Comparison of ENCODE assay signal across 16 cellular contexts in genomic region chr9:136365775-136366223, GRCh38. TPM values are rescaled to one million over a fixed set of nuclear protein-coding genes. Genes with fewer than 3 reads are reported as not detected.
DNase-seq lines count a peak whose midpoint lies in the region; ATAC-seq and TF ChIP-seq lines count a peak whose summit lies in the region.
"Had no signal": no experiment of that assay in that cellular context is flagged by ENCODE, and none has a peak within 500 bp of the region (broad histone marks: within the 10 kb centered on the region; RNA-seq: fewer than 3 reads in every experiment).

No MANE protein-coding gene starts in this region.

- H2AK5ac ChIP-seq in IMR-90 (ENCODE audit: low read depth, low read length): no peak overlapping the region

- H3K4me1 ChIP-seq in IMR-90 (ENCODE audit: control insufficient read depth, insufficient read depth, low read length): peaks cover 24% of the 10 kb centered on the region

- no peak for TF ChIP-seq RAD21 in IMR-90 (IDR thresholded peaks at IDR 0.05; ENCODE audit: low read length)

- no peak overlapping the region for H4K5ac ChIP-seq in IMR-90 (ENCODE audit: low read depth, low read length)

- H3K4ac ChIP-seq in IMR-90 (ENCODE audit: low read depth, low read length): no peak overlapping the region

- POLR2A ChIA-PET in IMR-90 (lab: Charles Lee; ENCODE audit: unreplicated experiment): no interaction called here

- CTCF ChIA-PET in IMR-90 (lab: Yijun Ruan, JAX): no interaction called here

- no peak overlapping the region for H3K4me2 ChIP-seq in IMR-90 (ENCODE audit: low read depth, low read length)

- in situ Hi-C loops in IMR-90 (cut with MboI; ENCODE audit: low sequenced_read_pairs): no loop called here

- H3K9me3 ChIP-seq in IMR-90 (ENCODE audit: control insufficient read depth, insufficient read depth, low read length): no peaks in the 10 kb centered on the region
- H3K9me3 ChIP-seq: thyroid gland had no signal

- H2BK120ac ChIP-seq in IMR-90 (ENCODE audit: low read depth, low read length): no peak overlapping the region

- no peak overlapping the region for H3K27ac ChIP-seq in IMR-90 (ENCODE audit: insufficient read depth, low read length)
- H3K27ac ChIP-seq in substantia nigra (ENCODE audit: low read depth, low read length, poor library complexity, severe bottlenecking): peak overlapping the region; percentile 17
- H3K27ac ChIP-seq: thyroid gland had no signal

- H2BK20ac ChIP-seq in IMR-90 (ENCODE audit: low read depth, low read length): no peak overlapping the region

- no peaks in the 10 kb centered on the region for H3K27me3 ChIP-seq in IMR-90 (ENCODE audit: control insufficient read depth, insufficient read depth, low read length)
- H3K27me3 ChIP-seq: thyroid gland had no signal

- H3K14ac ChIP-seq in IMR-90 (replicated peaks; ENCODE audit: low read depth, low read length): no peak overlapping the region

- TF ChIP-seq CTCF in IMR-90 (conservative IDR thresholded peaks at IDR 0.05; ENCODE audit: low read depth, low read length) (no peak), chondrocyte (IDR thresholded peaks at IDR 0.05) (no peak)

- H4K91ac ChIP-seq in IMR-90 (ENCODE audit: insufficient read depth, low read depth, low read length): no peak overlapping the region

- dilution Hi-C loops in IMR-90 (cut with HindIII; ENCODE audit: low sequenced_read_pairs, unreplicated experiment): no loop called here

- DNase-seq in IMR-90 (no peak), NOMO-1 treated with DMSO at 0.1 percent for 48 hours (lab: John Stamatoyannopoulos, UW; ENCODE audit: unreplicated experiment) (peak; percentile 82), chondrocyte (ENCODE audit: low spot score) (no peak), substantia nigra (lab: John Stamatoyannopoulos, UW) (peak in 6 of 49 donors; percentile 2 to 41 (median 24)), NCI-H1105 treated with DMSO at 0.1 percent for 48 hours (lab: John Stamatoyannopoulos, UW) (no peak)
- DNase-seq: activated CD8-positive, alpha-beta memory T cell treated with anti-CD3 and anti-CD28 coated beads for 24 hours; NCI-H187 treated with DMSO at 0.1 percent for 48 hours; NCI-H446; T-helper 1 cell; thyroid gland had no signal

- H3K4me3 Mint-ChIP-seq in chondrocyte (ENCODE audit: unreplicated experiment): no peak overlapping the region
- H3K4me3 Mint-ChIP-seq: activated naive CD8-positive, alpha-beta T cell; stimulated activated memory B cell treated with anti-CD40 and anti-IgM and Interleukin-4, amounts not matched to agents 10 μg/mL and 1 μg/mL and 100 μg/mL, for 72 hours had no signal

- intact Hi-C loops in IMR-90 (cut with micrococcal nuclease): no loop called here

- H3K23ac ChIP-seq in IMR-90 (ENCODE audit: low read depth, low read length): no peak overlapping the region

- no peaks in the 10 kb centered on the region for H3K36me3 ChIP-seq in IMR-90 (ENCODE audit: control insufficient read depth, insufficient read depth, low read length)
- H3K36me3 ChIP-seq: thyroid gland had no signal

- H3K36me3 Mint-ChIP-seq in chondrocyte (ENCODE audit: low read depth): no peaks in the 10 kb centered on the region
- H3K36me3 Mint-ChIP-seq: activated naive CD8-positive, alpha-beta T cell had no signal

- H2AFZ ChIP-seq in IMR-90 (replicated peaks; ENCODE audit: low read length, poor library complexity): no peak overlapping the region

- H3K9me1 ChIP-seq in IMR-90 (ENCODE audit: insufficient read depth, low read length): peaks cover 3% of the 10 kb centered on the region; the same call in 1 of the 2 replicates

- peaks cover 8% of the 10 kb centered on the region for H3K4me1 Mint-ChIP-seq in chondrocyte (ENCODE audit: low read depth)

- peak overlapping the region; percentile 9 for H2AK9ac ChIP-seq in IMR-90 (replicated peaks; ENCODE audit: low read depth, low read length, poor library complexity)

- H3K9ac ChIP-seq in IMR-90 (ENCODE audit: low read depth, low read length): no peak overlapping the region

- BruUV-seq in IMR-90 (replicated peaks; lab: Mats Ljungman, UMichigan): no TSS peak

- ATAC-seq in IMR-90 (ENCODE audit: low read depth) (no peak), GM19023 (IDR thresholded peaks at IDR 0.05; ENCODE audit: unreplicated experiment) (no peak), GM18858 (IDR thresholded peaks at IDR 0.05; ENCODE audit: unreplicated experiment) (no peak)
- ATAC-seq: left colon; right cardiac atrium; stimulated activated memory B cell treated with anti-CD40 and anti-IgM and Interleukin-4, amounts not matched to agents 10 μg/mL and 1 μg/mL and 100 μg/mL, for 72 hours had no signal

- peak overlapping the region; percentile 17 for H3K27ac Mint-ChIP-seq in chondrocyte (ENCODE audit: unreplicated experiment)
- H3K27ac Mint-ChIP-seq: activated naive CD8-positive, alpha-beta T cell; stimulated activated memory B cell treated with anti-CD40 and anti-IgM and Interleukin-4, amounts not matched to agents 10 μg/mL and 1 μg/mL and 100 μg/mL, for 72 hours had no signal

- H4K8ac ChIP-seq in IMR-90 (ENCODE audit: low read depth in 2 of 2, low read length in 2 of 2): no peak overlapping the region

- no peaks in the 10 kb centered on the region for H4K20me1 ChIP-seq in IMR-90 (ENCODE audit: insufficient read depth, low read length)

- H3K79me1 ChIP-seq in IMR-90 (ENCODE audit: low read depth in 1 of 2, low read length in 2 of 2): peaks cover 3 to 22% of the 10 kb centered on the region in 2 experiments; a peak in 3 of 4 replicates

- no peak overlapping the region for H2BK15ac ChIP-seq in IMR-90 (ENCODE audit: low read depth, low read length)

- no peaks in the 10 kb centered on the region for H3K9me3 Mint-ChIP-seq in chondrocyte (ENCODE audit: low read depth)
- H3K9me3 Mint-ChIP-seq: stimulated activated memory B cell treated with anti-CD40 and anti-IgM and Interleukin-4, amounts not matched to agents 10 μg/mL and 1 μg/mL and 100 μg/mL, for 72 hours had no signal

- H2BK5ac ChIP-seq in IMR-90 (ENCODE audit: low read depth, low read length, poor library complexity, severe bottlenecking): no peak overlapping the region

- WGBS in IMR-90 (ENCODE audit: extremely low coverage in 2 of 2, insufficient read length in 1 of 2), 2 experiments: 86% methylated on average over 9 of the region's 9 CpGs; no CpG with 5 or more reads in 1 of the 2 experiments

- no peak for TF ChIP-seq POLR2A in IMR-90 (IDR thresholded peaks at IDR 0.05; ENCODE audit: low read depth, low read length)

- no peak overlapping the region for H3K18ac ChIP-seq in IMR-90 (ENCODE audit: low read depth, low read length)

- no peaks in the 10 kb centered on the region for H3K27me3 Mint-ChIP-seq in chondrocyte (ENCODE audit: low read depth)
- H3K27me3 Mint-ChIP-seq: activated naive CD8-positive, alpha-beta T cell; stimulated activated memory B cell treated with anti-CD40 and anti-IgM and Interleukin-4, amounts not matched to agents 10 μg/mL and 1 μg/mL and 100 μg/mL, for 72 hours had no signal

- H3K4me3 ChIP-seq in IMR-90 (ENCODE audit: insufficient read depth, low read depth, low read length): no peak overlapping the region
- H3K4me3 ChIP-seq: thyroid gland had no signal

- H3K56ac ChIP-seq in IMR-90 (ENCODE audit: extremely low read depth, insufficient read depth, low read length): no peak overlapping the region

TF ChIP-seq in IMR-90, 13 proteins besides CTCF, POLR2A, EP300 and RAD21 (continues in another document):
- TF ChIP-seq NFE2L2 (IDR thresholded peaks at IDR 0.05; ENCODE audit: low read depth, low read length): no peak
- TF ChIP-seq BHLHE40 (IDR thresholded peaks at IDR 0.05; ENCODE audit: low read depth, low read length): no peak
- no peak for TF ChIP-seq CEBPB (IDR thresholded peaks at IDR 0.05; ENCODE audit: low read depth, low read length)
- TF ChIP-seq CHD1 (IDR thresholded peaks at IDR 0.05; ENCODE audit: low read depth, low read length): no peak
- TF ChIP-seq RCOR1 (IDR thresholded peaks at IDR 0.05; ENCODE audit: insufficient replicate concordance, low read length): no peak
- TF ChIP-seq MXI1 (IDR thresholded peaks at IDR 0.05; ENCODE audit: borderline replicate concordance, low read depth, low read length): no peak
- no peak for TF ChIP-seq SMC3 (IDR thresholded peaks at IDR 0.05; ENCODE audit: low read depth, low read length)
- TF ChIP-seq RFX5 (IDR thresholded peaks at IDR 0.05; ENCODE audit: low read depth, low read length): no peak

RNA-seq across cellular contexts. Expression of gene DNLZ, which starts 2.3 kb away (rescaled TPM):
- total RNA-seq in IMR-90 (2012; rRNA removed) (2.0 and 6.1 TPM in 2 replicates), chondrocyte (16.4 to 19.9 TPM (median 17.7 TPM) in 3 replicates)
- polyA plus RNA-seq in IMR-90 (2012; rRNA removed): 11.4 and 20.3 TPM in 2 replicates
- polyA plus RNA-seq in IMR-90 (2012; cell fraction: cytosol; rRNA removed): 19.7 and 40.1 TPM in 2 replicates
- 8.7 and 31.6 TPM in 2 replicates for polyA plus RNA-seq in IMR-90 (2012; cell fraction: nucleus; rRNA removed; ENCODE audit: low replicate concordance)

RNA-seq across cellular contexts. Expression of gene CARD9, which starts 7.7 kb away (rescaled TPM):
- total RNA-seq in IMR-90 (2012; rRNA removed): 0.36 and 1.1 TPM in 2 replicates
- polyA plus RNA-seq in IMR-90 (2012; rRNA removed): 1.5 and 1.9 TPM in 2 replicates
- polyA plus RNA-seq in IMR-90 (2012; cell fraction: cytosol; rRNA removed): 0.47 and 1.0 TPM in 2 replicates
- polyA plus RNA-seq in IMR-90 (2012; cell fraction: nucleus; rRNA removed; ENCODE audit: low replicate concordance): 9.8 and 17.9 TPM in 2 replicates
- total RNA-seq in chondrocyte: 0.22 to 2.4 TPM (median 1.9 TPM) in 3 replicates

RNA-seq across cellular contexts. Expression of gene SNAPC4, which starts 34.2 kb away (rescaled TPM):
- total RNA-seq in IMR-90 (2012; rRNA removed): 2.5 and 3.1 TPM in 2 replicates
- polyA plus RNA-seq in IMR-90 (2012; rRNA removed): 6.5 and 7.6 TPM in 2 replicates
- 3.2 and 3.7 TPM in 2 replicates for polyA plus RNA-seq in IMR-90 (2012; cell fraction: cytosol; rRNA removed)
- 42.0 and 62.6 TPM in 2 replicates for polyA plus RNA-seq in IMR-90 (2012; cell fraction: nucleus; rRNA removed; ENCODE audit: low replicate concordance)
- 7.6 to 8.4 TPM (median 7.9 TPM) in 3 replicates for total RNA-seq in chondrocyte

RNA-seq across cellular contexts. Expression of gene GPSM1, which starts 38.5 kb away (rescaled TPM):
- total RNA-seq in IMR-90 (2012; rRNA removed): 28.7 and 29.7 TPM in 2 replicates
- 71.2 and 91.4 TPM in 2 replicates for polyA plus RNA-seq in IMR-90 (2012; rRNA removed)
- polyA plus RNA-seq in IMR-90 (2012; cell fraction: cytosol; rRNA removed): 45.5 and 87.8 TPM in 2 replicates
- polyA plus RNA-seq in IMR-90 (2012; cell fraction: nucleus; rRNA removed; ENCODE audit: low replicate concordance): 297 and 693 TPM in 2 replicates
- total RNA-seq in chondrocyte: 25.3 to 43.5 TPM (median 40.0 TPM) in 3 replicates

RNA-seq across cellular contexts. Expression of gene ENTR1, which starts 44.6 kb away (rescaled TPM):
- 14.5 and 17.2 TPM in 2 replicates for total RNA-seq in IMR-90 (2012; rRNA removed)
- polyA plus RNA-seq in IMR-90 (2012; rRNA removed): 34.9 and 37.3 TPM in 2 replicates
- polyA plus RNA-seq in IMR-90 (2012; cell fraction: cytosol; rRNA removed): 30.9 and 32.0 TPM in 2 replicates
- polyA plus RNA-seq in IMR-90 (2012; cell fraction: nucleus; rRNA removed; ENCODE audit: low replicate concordance): 139 and 181 TPM in 2 replicates
- 49.6 to 52.9 TPM (median 52.5 TPM) in 3 replicates for total RNA-seq in chondrocyte
